ENCODE assay signal across 8 cellular contexts in genomic region chr3:119063471-119063870, GRCh38. TPM values are rescaled to one million over a fixed set of nuclear protein-coding genes. Genes with fewer than 3 reads are reported as not detected.
"Had no signal": no experiment of that assay in that cellular context is flagged by ENCODE, and none has a peak within 500 bp of the region (broad histone marks: within the 10 kb centered on the region; RNA-seq: fewer than 3 reads in every experiment).

No MANE protein-coding gene starts in this region.

- H3K4me3 Mint-ChIP-seq: GM23338, H9, HFFc6 had no signal

- H3K4me1 Mint-ChIP-seq: GM23338, H9 had no signal

- H3K9me3 Mint-ChIP-seq: GM23338, H9, HFFc6 had no signal

- ATAC-seq: GM23338, HCT116 had no signal

- H3K27ac Mint-ChIP-seq: GM23338, H9, HFFc6 had no signal

- DNase-seq: GM23248, GOT3, H7, H9, HCEC 1CT, HFFc6 had no signal

RNA-seq across cellular contexts. Expression of gene IGSF11, which starts 28.8 kb away (rescaled TPM):
- total RNA-seq: GM23248, HFFc6 had no signal
